ENCODE assay signal across 10 cellular contexts in the genomic region with DNA sequence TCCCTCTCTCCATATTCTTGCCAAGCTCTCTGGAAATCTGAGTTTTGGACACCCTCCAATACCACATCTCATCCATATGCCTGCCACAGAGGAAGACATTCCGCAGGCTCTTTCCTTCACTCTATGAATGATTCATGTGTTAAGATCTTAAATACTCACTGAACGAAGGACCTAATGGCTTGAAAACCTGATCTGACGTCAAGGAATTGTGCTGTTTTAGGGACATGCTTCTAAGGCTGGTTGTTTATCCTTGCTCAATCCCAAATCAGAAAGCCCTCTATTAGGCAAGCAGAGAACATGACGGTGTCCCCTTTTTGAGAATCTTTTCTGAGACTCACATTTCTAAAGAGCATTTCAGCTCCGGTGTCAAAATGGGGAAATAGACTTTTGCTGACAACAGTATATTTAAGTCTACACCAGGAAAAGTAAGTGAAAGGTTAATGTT.
A peak's percentile ranks its signal among the peaks of the same experiment; 100 is the strongest.
DNase-seq lines count a peak whose midpoint lies in the region; ATAC-seq and TF ChIP-seq lines count a peak whose summit lies in the region.
"Had no signal": no experiment of that assay in that cellular context is flagged by ENCODE, and none has a peak within 500 bp of the region (broad histone marks: within the 10 kb centered on the region; RNA-seq: fewer than 3 reads in every experiment).

No MANE protein-coding gene starts in this region.

- H3K4me3 Mint-ChIP-seq in stimulated activated effector memory CD8-positive, alpha-beta T cell treated with anti-CD3 and anti-CD28 coated beads, Interleukin-12 subunit alpha, Interleukin-12 subunit beta, amount 100 ng/mL, for 72 hours, result no peak overlapping the region
- H3K4me3 Mint-ChIP-seq in activated T-helper 2 cell treated with anti-CD3 and anti-CD28 coated beads, Interferon-gamma antibody, Interleukin-2, Interleukin-4, amounts not matched to agents 10 μg/mL and 5 μg/mL and 100 μg/mL, durations not matched to agents 14 hours and 24 hours and 36 hours (ENCODE audit: low read depth), result no peak overlapping the region
- H3K4me3 Mint-ChIP-seq: CD4-positive, CD25-positive, alpha-beta regulatory T cell had no signal

- H3K4me3 ChIP-seq in MG63 (no peak overlapping the region), choroid plexus epithelial cell (ENCODE audit: low read depth, low read length) (peak overlapping the region; percentile 14)
- H3K4me3 ChIP-seq: pancreas had no signal

- no peak for ATAC-seq in stimulated activated effector memory CD8-positive, alpha-beta T cell treated with anti-CD3 and anti-CD28 coated beads, Interleukin-12 subunit alpha, Interleukin-12 subunit beta, amount 100 ng/mL, for 72 hours

- DNase-seq in ACHN (peak; percentile 94), MG63 (peak; percentile 71), choroid plexus epithelial cell (ENCODE audit: low read depth) (peak; percentile 99), medulla oblongata (ENCODE audit: extremely low spot score) (peak; percentile 8), ureter (ENCODE audit: low spot score) (no peak)
- no peak for DNase-seq in stimulated activated effector memory CD8-positive, alpha-beta T cell treated with anti-CD3 and anti-CD28 coated beads, Interleukin-12 subunit alpha, Interleukin-12 subunit beta, amount 100 ng/mL, for 72 hours (ENCODE audit: low spot score in 2 of 2)
- DNase-seq in activated T-helper 2 cell treated with anti-CD3 and anti-CD28 coated beads, Interferon-gamma antibody, Interleukin-2, Interleukin-4, amounts not matched to agents 10 μg/mL and 5 μg/mL and 100 μg/mL, durations not matched to agents 14 hours and 24 hours and 36 hours (ENCODE audit: low spot score), result no peak
- DNase-seq in activated CD4-positive, CD25-positive, alpha-beta regulatory T cell treated with anti-CD3 and anti-CD28 coated beads, Interleukin-2, amount 50 U/mL, for 72 hours, result no peak
- DNase-seq: CD4-positive, CD25-positive, alpha-beta regulatory T cell; pancreas had no signal

- intact Hi-C loops in activated T-helper 2 cell treated with anti-CD3 and anti-CD28 coated beads, Interferon-gamma antibody, Interleukin-2, Interleukin-4, amounts not matched to agents 10 μg/mL and 5 μg/mL and 100 μg/mL, durations not matched to agents 14 hours and 24 hours and 36 hours (cut with micrococcal nuclease), result no loop called here

- no peaks in the 10 kb centered on the region for H3K27me3 ChIP-seq in MG63
- H3K27me3 ChIP-seq: pancreas had no signal

- TF ChIP-seq CTCF in choroid plexus epithelial cell (conservative IDR thresholded peaks at IDR 0.05; ENCODE audit: low read depth, low read length), result no peak

- in situ Hi-C loops in ACHN (cut with HindIII; ENCODE audit: low pct_ligation_motif_present, low pct_unique_long_range_greater_than_20kb, low sequenced_read_pairs), result no loop called here

- no peaks in the 10 kb centered on the region for H3K9me3 Mint-ChIP-seq in stimulated activated effector memory CD8-positive, alpha-beta T cell treated with anti-CD3 and anti-CD28 coated beads, Interleukin-12 subunit alpha, Interleukin-12 subunit beta, amount 100 ng/mL, for 72 hours
- peaks cover 4% of the 10 kb centered on the region for H3K9me3 Mint-ChIP-seq in activated T-helper 2 cell treated with anti-CD3 and anti-CD28 coated beads, Interferon-gamma antibody, Interleukin-2, Interleukin-4, amounts not matched to agents 10 μg/mL and 5 μg/mL and 100 μg/mL, durations not matched to agents 14 hours and 24 hours and 36 hours
- H3K9me3 Mint-ChIP-seq: CD4-positive, CD25-positive, alpha-beta regulatory T cell had no signal

- no peaks in the 10 kb centered on the region for H3K36me3 ChIP-seq in MG63
- H3K36me3 ChIP-seq: pancreas had no signal

- H3K9me3 ChIP-seq in MG63, result no peaks in the 10 kb centered on the region
- H3K9me3 ChIP-seq: pancreas had no signal

- no peak overlapping the region for H3K27ac Mint-ChIP-seq in stimulated activated effector memory CD8-positive, alpha-beta T cell treated with anti-CD3 and anti-CD28 coated beads, Interleukin-12 subunit alpha, Interleukin-12 subunit beta, amount 100 ng/mL, for 72 hours
- H3K27ac Mint-ChIP-seq in activated T-helper 2 cell treated with anti-CD3 and anti-CD28 coated beads, Interferon-gamma antibody, Interleukin-2, Interleukin-4, amounts not matched to agents 10 μg/mL and 5 μg/mL and 100 μg/mL, durations not matched to agents 14 hours and 24 hours and 36 hours, result no peak overlapping the region
- H3K27ac Mint-ChIP-seq: CD4-positive, CD25-positive, alpha-beta regulatory T cell had no signal

- no peaks in the 10 kb centered on the region for H3K36me3 Mint-ChIP-seq in stimulated activated effector memory CD8-positive, alpha-beta T cell treated with anti-CD3 and anti-CD28 coated beads, Interleukin-12 subunit alpha, Interleukin-12 subunit beta, amount 100 ng/mL, for 72 hours
- H3K36me3 Mint-ChIP-seq in activated T-helper 2 cell treated with anti-CD3 and anti-CD28 coated beads, Interferon-gamma antibody, Interleukin-2, Interleukin-4, amounts not matched to agents 10 μg/mL and 5 μg/mL and 100 μg/mL, durations not matched to agents 14 hours and 24 hours and 36 hours (ENCODE audit: low read depth), result no peaks in the 10 kb centered on the region
- H3K36me3 Mint-ChIP-seq: CD4-positive, CD25-positive, alpha-beta regulatory T cell had no signal

- no peaks in the 10 kb centered on the region for H3K4me1 Mint-ChIP-seq in stimulated activated effector memory CD8-positive, alpha-beta T cell treated with anti-CD3 and anti-CD28 coated beads, Interleukin-12 subunit alpha, Interleukin-12 subunit beta, amount 100 ng/mL, for 72 hours
- peaks cover 4% of the 10 kb centered on the region for H3K4me1 Mint-ChIP-seq in activated T-helper 2 cell treated with anti-CD3 and anti-CD28 coated beads, Interferon-gamma antibody, Interleukin-2, Interleukin-4, amounts not matched to agents 10 μg/mL and 5 μg/mL and 100 μg/mL, durations not matched to agents 14 hours and 24 hours and 36 hours (ENCODE audit: low read depth)
- H3K4me1 Mint-ChIP-seq: CD4-positive, CD25-positive, alpha-beta regulatory T cell had no signal

- H3K27me3 Mint-ChIP-seq in activated T-helper 2 cell treated with anti-CD3 and anti-CD28 coated beads, Interferon-gamma antibody, Interleukin-2, Interleukin-4, amounts not matched to agents 10 μg/mL and 5 μg/mL and 100 μg/mL, durations not matched to agents 14 hours and 24 hours and 36 hours (ENCODE audit: low read depth), result peaks cover 11% of the 10 kb centered on the region

Comparison
In these comparisons a context has a peak if more than half of its experiments do, and no peak if none do; other contexts are left out.
1. DNase-seq: peak in ACHN (single experiment), MG63 (single experiment), choroid plexus epithelial cell (single experiment) and medulla oblongata (single experiment); none in stimulated activated effector memory CD8-positive, alpha-beta T cell treated with anti-CD3 and anti-CD28 coated beads, Interleukin-12 subunit alpha, Interleukin-12 subunit beta, amount 100 ng/mL, for 72 hours (0 of 2), activated T-helper 2 cell treated with anti-CD3 and anti-CD28 coated beads, Interferon-gamma antibody, Interleukin-2, Interleukin-4, amounts not matched to agents 10 μg/mL and 5 μg/mL and 100 μg/mL, durations not matched to agents 14 hours and 24 hours and 36 hours (single experiment), ureter (single experiment) and activated CD4-positive, CD25-positive, alpha-beta regulatory T cell treated with anti-CD3 and anti-CD28 coated beads, Interleukin-2, amount 50 U/mL, for 72 hours (single experiment).